ENCODE assay signal across 8 cellular contexts in genomic region chr14:58272589-58273372, GRCh38. TPM values are rescaled to one million over a fixed set of nuclear protein-coding genes. Genes with fewer than 3 reads are reported as not detected.
DNase-seq lines count a peak whose midpoint lies in the region; ATAC-seq and TF ChIP-seq lines count a peak whose summit lies in the region.

No MANE protein-coding gene starts in this region.

- TF ChIP-seq CTCF in type B pancreatic cell (conservative IDR thresholded peaks at IDR 0.05) (peak; percentile 44), CD14-positive monocyte (IDR thresholded peaks at IDR 0.05) (no peak), glutamatergic neuron (IDR thresholded peaks at IDR 0.05; ENCODE audit: partially characterized antibody, unreplicated experiment) (no peak)

- intact Hi-C loops in right cardiac atrium (cut with DNase I) (no loop called here), CD14-positive monocyte (cut with micrococcal nuclease) (no loop called here)

- H3K9me3 ChIP-seq in T-helper 17 cell (ENCODE audit: control insufficient read depth, low read length, poor library complexity, severe bottlenecking): no peaks in the 10 kb centered on the region
- no peaks in the 10 kb centered on the region for H3K9me3 ChIP-seq in right cardiac atrium (ENCODE audit: control insufficient read depth, low read length)

- no peak overlapping the region for H3K4me3 ChIP-seq in right cardiac atrium (ENCODE audit: low read length)

- H3K4me3 Mint-ChIP-seq in activated naive CD8-positive, alpha-beta T cell: no peak overlapping the region
- H3K4me3 Mint-ChIP-seq in activated naive CD8-positive, alpha-beta T cell treated with anti-CD3 and anti-CD28 coated beads, Interleukin-2, amount 50 U/mL, for 24 hours: no peak overlapping the region
- no peak overlapping the region for H3K4me3 Mint-ChIP-seq in T-helper 17 cell
- no peak overlapping the region for H3K4me3 Mint-ChIP-seq in type B pancreatic cell
- H3K4me3 Mint-ChIP-seq in CD14-positive monocyte: no peak overlapping the region
- H3K4me3 Mint-ChIP-seq in glutamatergic neuron (ENCODE audit: unreplicated experiment): no peak overlapping the region

- peaks cover 20% of the 10 kb centered on the region for H3K36me3 Mint-ChIP-seq in activated naive CD8-positive, alpha-beta T cell
- peaks cover 73% of the 10 kb centered on the region for H3K36me3 Mint-ChIP-seq in activated naive CD8-positive, alpha-beta T cell treated with anti-CD3 and anti-CD28 coated beads, Interleukin-2, amount 50 U/mL, for 24 hours (ENCODE audit: low read depth)
- no peaks in the 10 kb centered on the region for H3K36me3 Mint-ChIP-seq in T-helper 17 cell (ENCODE audit: low read depth)
- peaks cover 28% of the 10 kb centered on the region for H3K36me3 Mint-ChIP-seq in type B pancreatic cell
- peaks cover 61 to 88% of the 10 kb centered on the region in 2 donors for H3K36me3 Mint-ChIP-seq in CD14-positive monocyte
- H3K36me3 Mint-ChIP-seq in glutamatergic neuron (ENCODE audit: unreplicated experiment): no peaks in the 10 kb centered on the region

- WGBS in right cardiac atrium: 64% methylated on average over 4 of the region's 4 CpGs

- H3K27me3 ChIP-seq in right cardiac atrium (ENCODE audit: control insufficient read depth, insufficient read depth): no peaks in the 10 kb centered on the region

- no peaks in the 10 kb centered on the region for H3K9me3 Mint-ChIP-seq in activated naive CD8-positive, alpha-beta T cell (ENCODE audit: low read depth)
- H3K9me3 Mint-ChIP-seq in activated naive CD8-positive, alpha-beta T cell treated with anti-CD3 and anti-CD28 coated beads, Interleukin-2, amount 50 U/mL, for 24 hours: no peaks in the 10 kb centered on the region
- H3K9me3 Mint-ChIP-seq in type B pancreatic cell (no peaks in the 10 kb centered on the region), CD14-positive monocyte (no peaks in the 10 kb centered on the region), glutamatergic neuron (ENCODE audit: unreplicated experiment) (peaks cover 2% of the 10 kb centered on the region)

- no peaks in the 10 kb centered on the region for H3K27me3 Mint-ChIP-seq in activated naive CD8-positive, alpha-beta T cell
- H3K27me3 Mint-ChIP-seq in activated naive CD8-positive, alpha-beta T cell treated with anti-CD3 and anti-CD28 coated beads, Interleukin-2, amount 50 U/mL, for 24 hours: no peaks in the 10 kb centered on the region
- H3K27me3 Mint-ChIP-seq in T-helper 17 cell (no peaks in the 10 kb centered on the region), type B pancreatic cell (no peaks in the 10 kb centered on the region), CD14-positive monocyte (ENCODE audit: low read depth in 3 of 3) (no peaks in the 10 kb centered on the region), glutamatergic neuron (ENCODE audit: unreplicated experiment) (no peaks in the 10 kb centered on the region)

- peaks cover 53% of the 10 kb centered on the region for H3K4me1 Mint-ChIP-seq in activated naive CD8-positive, alpha-beta T cell (ENCODE audit: low read depth)
- H3K4me1 Mint-ChIP-seq in activated naive CD8-positive, alpha-beta T cell treated with anti-CD3 and anti-CD28 coated beads, Interleukin-2, amount 50 U/mL, for 24 hours: peaks cover 49% of the 10 kb centered on the region
- peaks cover 29% of the 10 kb centered on the region for H3K4me1 Mint-ChIP-seq in T-helper 17 cell
- H3K4me1 Mint-ChIP-seq in type B pancreatic cell (ENCODE audit: unreplicated experiment): peaks cover 7% of the 10 kb centered on the region
- H3K4me1 Mint-ChIP-seq in CD14-positive monocyte: peaks cover 4% of the 10 kb centered on the region
- peaks cover 2% of the 10 kb centered on the region for H3K4me1 Mint-ChIP-seq in glutamatergic neuron (ENCODE audit: low read depth, unreplicated experiment)

- H3K4me1 ChIP-seq in right cardiac atrium (ENCODE audit: control insufficient read depth, insufficient read depth, low read length): peaks cover 3% of the 10 kb centered on the region

- no peak for ATAC-seq in activated naive CD8-positive, alpha-beta T cell treated with anti-CD3 and anti-CD28 coated beads, Interleukin-2, amount 50 U/mL, for 24 hours
- no peak for ATAC-seq in T-helper 17 cell
- peak; percentile 84 to 88 for ATAC-seq in right cardiac atrium

- peak overlapping the region; percentile 17 for H3K27ac Mint-ChIP-seq in activated naive CD8-positive, alpha-beta T cell
- H3K27ac Mint-ChIP-seq in activated naive CD8-positive, alpha-beta T cell treated with anti-CD3 and anti-CD28 coated beads, Interleukin-2, amount 50 U/mL, for 24 hours: no peak overlapping the region
- H3K27ac Mint-ChIP-seq in T-helper 17 cell (peak overlapping the region; percentile 2), type B pancreatic cell (no peak overlapping the region), CD14-positive monocyte (peak overlapping the region in 1 of 7 donors; percentile 46), glutamatergic neuron (ENCODE audit: unreplicated experiment) (no peak overlapping the region)

- peak overlapping the region; percentile 58 for H3K27ac ChIP-seq in right cardiac atrium (ENCODE audit: low read length)

- DNase-seq in activated naive CD8-positive, alpha-beta T cell treated with anti-CD3 and anti-CD28 coated beads, Interleukin-2, amount 50 U/mL, for 24 hours: no peak
- no peak for DNase-seq in T-helper 17 cell
- no peak for DNase-seq in right cardiac atrium
- DNase-seq in type B pancreatic cell (ENCODE audit: extremely low spot score, unreplicated experiment): no peak
- DNase-seq in CD14-positive monocyte (ENCODE audit: low spot score): no peak
- DNase-seq in SHP77 (lab: John Stamatoyannopoulos, UW): no peak
- no peak for DNase-seq in glutamatergic neuron

RNA-seq across cellular contexts. Expression of gene ARID4A, which starts 25.6 kb away (rescaled TPM):
- total RNA-seq in T-helper 17 cell (10 to 100 TPM; 87.1 to 90.2 TPM), right cardiac atrium (10 to 100 TPM; 17.1 to 26.1 (median 18.1) TPM), type B pancreatic cell (ENCODE audit: low replicate concordance) (21.9 and 24.9 TPM in 2 replicates), glutamatergic neuron (ENCODE audit: unreplicated experiment) (22.4 TPM)
- polyA plus RNA-seq in right cardiac atrium (8.3 TPM), CD14-positive monocyte (10 to 100 TPM in 1 of 2 donors, 1 to 10 TPM in 1; 6.5 to 13.2 TPM)

RNA-seq across cellular contexts. Expression of gene PSMA3, which starts 28.1 kb away (rescaled TPM):
- total RNA-seq in T-helper 17 cell: 100 to 1,000 TPM; 101 to 102 TPM
- 100 to 1,000 TPM; 112 to 147 (median 124) TPM for total RNA-seq in right cardiac atrium
- polyA plus RNA-seq in right cardiac atrium: 159 TPM
- total RNA-seq in type B pancreatic cell (ENCODE audit: low replicate concordance): 170 and 173 TPM in 2 replicates
- polyA plus RNA-seq in CD14-positive monocyte: 100 to 1,000 TPM; 147 to 170 TPM
- 116 TPM for total RNA-seq in glutamatergic neuron (ENCODE audit: unreplicated experiment)

Comparison
In these comparisons a context has a peak if more than half of its experiments do, and no peak if none do; other contexts are left out.
1. H3K27ac Mint-ChIP-seq: peak in activated naive CD8-positive, alpha-beta T cell (single experiment) and T-helper 17 cell (single experiment); none in activated naive CD8-positive, alpha-beta T cell treated with anti-CD3 and anti-CD28 coated beads, Interleukin-2, amount 50 U/mL, for 24 hours (single experiment), type B pancreatic cell (single experiment) and glutamatergic neuron (single experiment).
2. ATAC-seq: peak in right cardiac atrium (2 of 2); none in activated naive CD8-positive, alpha-beta T cell treated with anti-CD3 and anti-CD28 coated beads, Interleukin-2, amount 50 U/mL, for 24 hours (single experiment) and T-helper 17 cell (single experiment).